Comparison of ENCODE assay signal across 24 cellular contexts in genomic region chr6:167013946-167014345, GRCh38. TPM values are rescaled to one million over a fixed set of nuclear protein-coding genes. Genes with fewer than 3 reads are reported as not detected.
A peak's percentile ranks its signal among the peaks of the same experiment; 100 is the strongest.
DNase-seq lines count a peak whose midpoint lies in the region; ATAC-seq and FAIRE-seq lines count a peak whose summit lies in the region.
"Had no signal": no experiment of that assay in that cellular context is flagged by ENCODE, and none has a peak within 500 bp of the region (broad histone marks: within the 10 kb centered on the region; RNA-seq: fewer than 3 reads in every experiment).

No MANE protein-coding gene starts in this region.

- no peaks in the 10 kb centered on the region for H3K9me3 Mint-ChIP-seq in activated naive CD8-positive, alpha-beta T cell treated with anti-CD3 and anti-CD28 coated beads, Interleukin-2, amount 50 U/mL, for 24 hours
- H3K9me3 Mint-ChIP-seq: CD4-positive, alpha-beta memory T cell; CD4-positive, CD25-positive, alpha-beta regulatory T cell; CD8-positive, alpha-beta memory T cell had no signal

- H3K9me3 ChIP-seq in T-helper 17 cell (ENCODE audit: control insufficient read depth, low read length, poor library complexity, severe bottlenecking), result no peaks in the 10 kb centered on the region
- H3K9me3 ChIP-seq: BE2C, BLaER1 had no signal

- peak overlapping the region; percentile 95 for H3K27ac Mint-ChIP-seq in T-helper 17 cell
- H3K27ac Mint-ChIP-seq in activated naive CD8-positive, alpha-beta T cell treated with anti-CD3 and anti-CD28 coated beads, Interleukin-2, amount 50 U/mL, for 24 hours, result no peak overlapping the region

- DNase-seq in T-helper 17 cell (no peak), NCI-H1436 treated with DMSO at 0.1 percent for 48 hours (lab: John Stamatoyannopoulos, UW) (no peak)
- DNase-seq in activated naive CD8-positive, alpha-beta T cell treated with anti-CD3 and anti-CD28 coated beads, Interleukin-2, amount 50 U/mL, for 24 hours, result no peak
- DNase-seq: 8988T; ACHN; BE2C; C1 segment of cervical spinal cord; CD4-positive, alpha-beta memory T cell; CD4-positive, CD25-positive, alpha-beta regulatory T cell; CD8-positive, alpha-beta memory T cell; COR-L47; DMS 273 treated with DMSO at 0.1 percent for 48 hours; DMS153; DMS53; DMS79; DND-41; EL; GF-D8 had no signal

- no peaks in the 10 kb centered on the region for H3K27me3 Mint-ChIP-seq in T-helper 17 cell
- no peaks in the 10 kb centered on the region for H3K27me3 Mint-ChIP-seq in activated naive CD8-positive, alpha-beta T cell treated with anti-CD3 and anti-CD28 coated beads, Interleukin-2, amount 50 U/mL, for 24 hours
- H3K27me3 Mint-ChIP-seq: CD4-positive, alpha-beta memory T cell; CD4-positive, CD25-positive, alpha-beta regulatory T cell; CD8-positive, alpha-beta memory T cell had no signal

- peaks cover 18% of the 10 kb centered on the region for H3K4me1 Mint-ChIP-seq in T-helper 17 cell
- H3K4me1 Mint-ChIP-seq in activated naive CD8-positive, alpha-beta T cell treated with anti-CD3 and anti-CD28 coated beads, Interleukin-2, amount 50 U/mL, for 24 hours, result no peaks in the 10 kb centered on the region
- H3K4me1 Mint-ChIP-seq: CD14-positive monocyte had no signal

- no peak overlapping the region for H3K4me3 Mint-ChIP-seq in T-helper 17 cell
- H3K4me3 Mint-ChIP-seq in activated naive CD8-positive, alpha-beta T cell treated with anti-CD3 and anti-CD28 coated beads, Interleukin-2, amount 50 U/mL, for 24 hours, result no peak overlapping the region
- H3K4me3 Mint-ChIP-seq: CD14-positive monocyte; CD4-positive, CD25-positive, alpha-beta regulatory T cell; CD8-positive, alpha-beta memory T cell had no signal

- ATAC-seq in T-helper 17 cell, result no peak
- ATAC-seq in activated naive CD8-positive, alpha-beta T cell treated with anti-CD3 and anti-CD28 coated beads, Interleukin-2, amount 50 U/mL, for 24 hours, result no peak

- H3K36me3 Mint-ChIP-seq in T-helper 17 cell (ENCODE audit: low read depth), result peaks cover 9% of the 10 kb centered on the region
- peaks cover 35% of the 10 kb centered on the region for H3K36me3 Mint-ChIP-seq in activated naive CD8-positive, alpha-beta T cell treated with anti-CD3 and anti-CD28 coated beads, Interleukin-2, amount 50 U/mL, for 24 hours (ENCODE audit: low read depth)

- FAIRE-seq in G401.6 (lab: Jason Lieb, UNC) (peak; percentile 6), islet of Langerhans (lab: Jason Lieb, UNC) (peak; percentile 33)
- FAIRE-seq: A204.1, GM12891 had no signal

RNA-seq across cellular contexts. Expression of gene CEP43, which starts 14.7 kb away (rescaled TPM):
- 10 to 100 TPM; 19.8 to 24.0 TPM for total RNA-seq in T-helper 17 cell

RNA-seq across cellular contexts. Expression of gene RNASET2, which starts 57.6 kb away (rescaled TPM):
- total RNA-seq in T-helper 17 cell, result 100 to 1,000 TPM; 245 to 340 TPM
